In genomic region chr18:76503999-76504398, GRCh38 we compare ENCODE assay signal across 9 cellular contexts.
"Had no signal": no experiment of that assay in that cellular context is flagged by ENCODE, and none has a peak within 500 bp of the region (broad histone marks: within the 10 kb centered on the region; RNA-seq: fewer than 3 reads in every experiment).

No MANE protein-coding gene starts in this region.

- H3K36me3 ChIP-seq: tibial nerve had no signal

- H3K4me3 ChIP-seq: tibial nerve had no signal

- DNase-seq: activated CD4-positive, CD25-positive, alpha-beta regulatory T cell treated with anti-CD3 and anti-CD28 coated beads, Interleukin-2, amount 50 U/mL, for 72 hours; activated naive CD4-positive, alpha-beta T cell; activated naive CD8-positive, alpha-beta T cell treated with anti-CD3 and anti-CD28 coated beads, Interleukin-2, amount 10 ng/mL, durations not matched to agents 7 days and 5 days; activated T-cell treated with anti-CD3 and anti-CD28 coated beads for 4 hours; stimulated activated CD4-positive, alpha-beta T cell treated with anti-CD3 and anti-CD28 coated beads, Interleukin-4, amount 100 ng/mL, for 4 hours; stimulated activated CD8-positive, alpha-beta memory T cell treated with anti-CD3 and anti-CD28 coated beads, Interleukin-4, amount 100 ng/mL, for 48 hours; stimulated activated naive CD4-positive, alpha-beta T cell treated with Interleukin-2 at 50 U/mL for 16 hours; T-helper 9 cell had no signal

- H3K27me3 ChIP-seq: tibial nerve had no signal

- H3K9me3 ChIP-seq: tibial nerve had no signal
